Comparison of ENCODE assay signal across 14 cellular contexts in the genomic region with DNA sequence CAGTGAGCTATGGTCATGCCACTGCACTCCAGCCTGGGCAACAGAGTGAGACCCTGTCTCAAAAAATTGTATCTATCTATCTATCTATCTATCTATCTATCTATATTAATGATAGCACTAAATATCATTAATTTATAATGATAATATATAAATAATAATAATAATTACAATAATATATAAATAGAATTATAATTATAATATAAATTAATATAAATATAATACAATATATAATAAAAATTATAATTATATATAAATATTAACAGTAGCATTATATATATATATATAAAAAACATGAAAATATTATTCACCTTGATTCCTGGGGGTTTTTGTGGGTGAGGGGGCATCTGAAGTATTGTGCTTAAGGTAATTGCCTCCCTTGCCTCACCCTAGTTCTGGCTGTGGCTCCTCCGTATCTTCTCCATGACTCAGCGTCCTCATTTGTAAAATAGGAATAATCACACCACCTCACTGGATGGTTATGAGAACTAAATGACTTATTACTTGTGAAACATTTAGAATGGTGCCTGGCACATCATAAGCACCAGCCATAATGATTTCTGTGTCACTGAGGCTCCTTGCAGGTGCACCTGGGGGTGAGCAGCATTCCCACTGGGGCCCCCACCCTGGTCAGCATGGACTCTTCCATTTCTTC. TPM values are rescaled to one million over a fixed set of nuclear protein-coding genes. Genes with fewer than 3 reads are reported as not detected.
"Had no signal": no experiment of that assay in that cellular context is flagged by ENCODE, and none has a peak within 500 bp of the region (broad histone marks: within the 10 kb centered on the region; RNA-seq: fewer than 3 reads in every experiment).

No MANE protein-coding gene starts in this region.

- H3K9me3 Mint-ChIP-seq: activated naive CD4-positive, alpha-beta T cell treated with anti-CD3 and anti-CD28 coated beads, Interleukin-2, amount 50 U/mL, for 72 hours; activated T-cell treated with anti-CD3 and anti-CD28 coated beads, Interleukin-2, amount 50 U/mL, for 24 hours; mesothelial cell of epicardium; neural crest cell; stimulated activated memory B cell treated with anti-CD40 and anti-IgM and Interleukin-4, amounts not matched to agents 10 μg/mL and 1 μg/mL and 100 μg/mL, for 72 hours had no signal

- H3K4me3 ChIP-seq: hepatocyte, transverse colon had no signal

- H3K36me3 ChIP-seq: transverse colon had no signal

- H3K27me3 ChIP-seq: hepatocyte, transverse colon had no signal

- DNase-seq: activated CD4-positive, alpha-beta T cell treated with anti-CD3 and anti-CD28 coated beads, Interleukin-2, amount 50 U/mL, for 4 hours; activated effector memory CD4-positive, alpha-beta T cell treated with anti-CD3 and anti-CD28 coated beads, Interleukin-2, amount 50 U/mL, for 16 hours; activated T-cell treated with anti-CD3 and anti-CD28 coated beads, Interleukin-2, amount 50 U/mL, for 24 hours; right cardiac atrium; transverse colon had no signal

- ATAC-seq: activated CD4-positive, CD25-positive, alpha-beta regulatory T cell treated with anti-CD3 and anti-CD28 coated beads, Interleukin-2, amount 50 U/mL, for 24 hours; activated naive CD4-positive, alpha-beta T cell treated with anti-CD3 and anti-CD28 coated beads, Interleukin-2, amount 50 U/mL, for 72 hours; right cardiac atrium; stimulated activated memory B cell treated with anti-CD40 and anti-IgM and Interleukin-4, amounts not matched to agents 10 μg/mL and 1 μg/mL and 100 μg/mL, for 72 hours had no signal

- H2AFZ ChIP-seq: hepatocyte had no signal

- H3K79me2 ChIP-seq: hepatocyte had no signal

- FAIRE-seq: endothelial cell of umbilical vein had no signal

- H3K27ac Mint-ChIP-seq: activated naive CD4-positive, alpha-beta T cell treated with anti-CD3 and anti-CD28 coated beads, Interleukin-2, amount 50 U/mL, for 72 hours; activated T-cell treated with anti-CD3 and anti-CD28 coated beads, Interleukin-2, amount 50 U/mL, for 24 hours; mesothelial cell of epicardium; stimulated activated memory B cell treated with anti-CD40 and anti-IgM and Interleukin-4, amounts not matched to agents 10 μg/mL and 1 μg/mL and 100 μg/mL, for 72 hours; T-helper 1 cell treated with Interleukin-12 subunit alpha and Interleukin-12 subunit beta and Interleukin-4 antibody, amounts not matched to agents 30 μg/mL and 1 μg/mL, for 36 hours had no signal

- H3K9me3 ChIP-seq: transverse colon had no signal

- H3K36me3 Mint-ChIP-seq: activated naive CD4-positive, alpha-beta T cell treated with anti-CD3 and anti-CD28 coated beads, Interleukin-2, amount 50 U/mL, for 72 hours; mesothelial cell of epicardium; stimulated activated memory B cell treated with anti-CD40 and anti-IgM and Interleukin-4, amounts not matched to agents 10 μg/mL and 1 μg/mL and 100 μg/mL, for 72 hours had no signal

- H3K4me2 ChIP-seq: hepatocyte had no signal

- H3K4me3 Mint-ChIP-seq: activated T-cell treated with anti-CD3 and anti-CD28 coated beads, Interleukin-2, amount 50 U/mL, for 24 hours; mesothelial cell of epicardium; neural crest cell; stimulated activated memory B cell treated with anti-CD40 and anti-IgM and Interleukin-4, amounts not matched to agents 10 μg/mL and 1 μg/mL and 100 μg/mL, for 72 hours; T-helper 1 cell treated with Interleukin-12 subunit alpha and Interleukin-12 subunit beta and Interleukin-4 antibody, amounts not matched to agents 30 μg/mL and 1 μg/mL, for 36 hours had no signal

- H3K27ac ChIP-seq: hepatocyte, transverse colon had no signal

- H3K4me1 ChIP-seq: transverse colon had no signal

RNA-seq across cellular contexts. Expression of a gene that starts 18.8 kb away (rescaled TPM):
- total RNA-seq: endothelial cell of umbilical vein, mesothelial cell of epicardium, neural crest cell had no signal
- polyA plus RNA-seq: endothelial cell of umbilical vein had no signal

RNA-seq across cellular contexts. Expression of a gene that starts 57.6 kb away (rescaled TPM):
- total RNA-seq: endothelial cell of umbilical vein, hepatocyte, kidney epithelial cell, mesothelial cell of epicardium, neural crest cell had no signal
- polyA plus RNA-seq: endothelial cell of umbilical vein had no signal
